In genomic region chr19:12139309-12139708, GRCh38 we compare ENCODE assay signal across 9 cellular contexts. TPM values are rescaled to one million over a fixed set of nuclear protein-coding genes. Genes with fewer than 3 reads are reported as not detected.
DNase-seq lines count a peak whose midpoint lies in the region; ATAC-seq and TF ChIP-seq lines count a peak whose summit lies in the region.
"Had no signal": no experiment of that assay in that cellular context is flagged by ENCODE, and none has a peak within 500 bp of the region (broad histone marks: within the 10 kb centered on the region; RNA-seq: fewer than 3 reads in every experiment).

No MANE protein-coding gene starts in this region.

- H3K36me3 Mint-ChIP-seq in natural killer cell: no peaks in the 10 kb centered on the region

- H3K27me3 ChIP-seq in BE2C (no peaks in the 10 kb centered on the region), MG63 (no peaks in the 10 kb centered on the region), dorsolateral prefrontal cortex (no peaks in the 10 kb centered on the region)

- H3K9me3 ChIP-seq in BE2C: no peaks in the 10 kb centered on the region; the same call in 1 of the 2 replicates
- peaks cover 43% of the 10 kb centered on the region for H3K9me3 ChIP-seq in MG63

- DNase-seq in BE2C (no peak), MG63 (no peak), dorsolateral prefrontal cortex (no peak), natural killer cell (no peak), AML-193 (lab: John Stamatoyannopoulos, UW) (no peak), activated gamma-delta T cell (lab: John Stamatoyannopoulos, UW) (no peak)
- DNase-seq: NCI-H446 treated with DMSO at 0.1 percent for 48 hours had no signal

- H3K4me1 Mint-ChIP-seq in natural killer cell: peaks cover 35 to 38% of the 10 kb centered on the region in 2 donors

- peak overlapping the region; percentile 95 for H3K4me3 Mint-ChIP-seq in natural killer cell

- TF ChIP-seq CTCF in BE2C (IDR thresholded peaks at IDR 0.05; ENCODE audit: low read depth, low read length) (no peak), dorsolateral prefrontal cortex (IDR thresholded peaks at IDR 0.05 in 54 of 56, conservative IDR thresholded peaks at IDR 0.05 in 2 of 56; ENCODE audit: low read depth in 1 of 56, partially characterized antibody in 56 of 56) (no peak), natural killer cell (IDR thresholded peaks at IDR 0.05) (no peak)

- H3K27ac Mint-ChIP-seq in natural killer cell: peak overlapping the region in 1 of 2 donors; percentile 90

- no peak for ATAC-seq in natural killer cell
- ATAC-seq in HG03565 (IDR thresholded peaks at IDR 0.05; ENCODE audit: unreplicated experiment): no peak
- no peak for ATAC-seq in HG03342 (IDR thresholded peaks at IDR 0.05; ENCODE audit: unreplicated experiment)

- H3K9me3 Mint-ChIP-seq in natural killer cell: no peaks in the 10 kb centered on the region

- peaks cover 7% of the 10 kb centered on the region for H3K4me1 ChIP-seq in BE2C

- H3K27ac ChIP-seq in dorsolateral prefrontal cortex: peak overlapping the region in 10 of 59 donors; percentile 33 to 92 (median 84)

- no peaks in the 10 kb centered on the region for H3K27me3 Mint-ChIP-seq in natural killer cell (ENCODE audit: low read depth in 2 of 2)

- peak overlapping the region; percentile 91 for H3K4me3 ChIP-seq in BE2C (ENCODE audit: low read depth, low read length)
- peak overlapping the region; percentile 93 for H3K4me3 ChIP-seq in MG63
- H3K4me3 ChIP-seq in dorsolateral prefrontal cortex: peak overlapping the region; percentile 61 to 98 (median 87)

- intact Hi-C loops in dorsolateral prefrontal cortex (cut with DNase I) (no loop called here), natural killer cell (cut with micrococcal nuclease) (no loop called here)

- H3K36me3 ChIP-seq in BE2C (peaks cover 14% of the 10 kb centered on the region), MG63 (peaks cover 62% of the 10 kb centered on the region)

RNA-seq across cellular contexts. Expression of gene ZNF20, which starts 0.8 kb away (rescaled TPM):
- 4.2 TPM for polyA plus RNA-seq in BE2C (2012; ENCODE audit: insufficient read depth, insufficient read length, low read depth)
- total RNA-seq in MG63 (2014; rRNA removed; shearing (Covaris generic); ENCODE audit: low replicate concordance): 7.5 and 36.6 TPM in 2 replicates
- total RNA-seq in dorsolateral prefrontal cortex (1 to 10 TPM in 113 of 120 experiments, under 1 TPM in 6, not detected in 1; 0.81 to 9.8 (median 3.0) TPM), natural killer cell (1 to 10 TPM; 4.2 to 9.0 (median 4.6) TPM)

RNA-seq across cellular contexts. Expression of gene ZNF625, which starts 17.2 kb away (rescaled TPM):
- polyA plus RNA-seq in BE2C (2012; ENCODE audit: insufficient read depth, insufficient read length, low read depth): 2.2 TPM
- total RNA-seq in MG63 (2014; rRNA removed; shearing (Covaris generic); ENCODE audit: low replicate concordance): 5.3 and 12.4 TPM in 2 replicates
- total RNA-seq in dorsolateral prefrontal cortex (10 to 100 TPM in 29 of 120 experiments, 1 to 10 TPM in 91; 3.4 to 13.4 (median 8.8) TPM), natural killer cell (1 to 10 TPM; 3.1 to 7.9 (median 4.4) TPM)

RNA-seq across cellular contexts. Expression of gene ZNF136, which starts 23.6 kb away (rescaled TPM):
- polyA plus RNA-seq in BE2C (2012; ENCODE audit: insufficient read depth, insufficient read length, low read depth): 7.6 TPM
- total RNA-seq in MG63 (2014; rRNA removed; shearing (Covaris generic); ENCODE audit: low replicate concordance): 5.1 and 15.1 TPM in 2 replicates
- total RNA-seq in dorsolateral prefrontal cortex (10 to 100 TPM in 99 of 120 experiments, 1 to 10 TPM in 21; 5.2 to 18.6 (median 12.9) TPM), natural killer cell (10 to 100 TPM; 31.5 to 47.7 (median 39.8) TPM)
